ENCODE assay signal across 13 cellular contexts in the genomic region with DNA sequence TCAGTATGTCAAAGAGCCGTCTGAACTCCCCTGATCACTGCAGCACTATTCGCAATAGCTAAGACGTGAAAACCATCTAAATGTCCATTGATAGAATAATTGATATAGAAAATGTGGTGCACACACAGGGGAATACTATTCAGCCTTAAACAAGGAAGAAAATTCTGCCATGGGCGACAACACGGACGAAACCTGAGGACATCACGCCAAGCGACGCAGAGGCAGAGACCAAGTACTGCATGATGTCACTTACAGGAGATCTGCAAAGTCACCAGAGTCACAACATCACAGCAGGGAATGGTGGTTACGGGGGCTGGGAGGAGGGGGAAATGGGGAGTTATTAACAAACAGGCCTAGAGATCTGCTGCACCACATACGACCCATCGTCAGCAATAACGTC. TPM values are rescaled to one million over a fixed set of nuclear protein-coding genes. Genes with fewer than 3 reads are reported as not detected.
"Had no signal": no experiment of that assay in that cellular context is flagged by ENCODE, and none has a peak within 500 bp of the region (broad histone marks: within the 10 kb centered on the region; RNA-seq: fewer than 3 reads in every experiment).

No MANE protein-coding gene starts in this region.

RNA-seq across cellular contexts. Expression of a gene that starts 1.1 kb away (rescaled TPM):
- total RNA-seq: dermis microvascular lymphatic vessel endothelial cell, endothelial cell of umbilical vein, renal cortical epithelial cell, smooth muscle cell had no signal
- polyA plus RNA-seq: endothelial cell of umbilical vein, smooth muscle cell had no signal

RNA-seq across cellular contexts. Expression of a gene that starts 26.8 kb away (rescaled TPM):
- total RNA-seq: activated CD4-positive, alpha-beta memory T cell treated with anti-CD3 and anti-CD28 coated beads for 36 hours; activated T-helper 1 cell treated with anti-CD3 and anti-CD28 coated beads, Interleukin-12 subunit alpha, Interleukin-12 subunit beta, Interleukin-2, Interleukin-4 antibody, amounts not matched to agents 30 ng/mL and 10 ng/mL and 1 ng/mL, durations not matched to agents 14 hours and 24 hours and 36 hours; dermis microvascular lymphatic vessel endothelial cell; endothelial cell of umbilical vein; esophagus mucosa; kidney epithelial cell; left lobe of liver; osteoblast; renal cortical epithelial cell; smooth muscle cell; thoracic aorta; urinary bladder had no signal
- polyA plus RNA-seq: endothelial cell of umbilical vein, smooth muscle cell, urinary bladder had no signal

RNA-seq across cellular contexts. Expression of a gene that starts 49.5 kb away (rescaled TPM):
- total RNA-seq: activated CD4-positive, alpha-beta memory T cell treated with anti-CD3 and anti-CD28 coated beads for 36 hours; dermis microvascular lymphatic vessel endothelial cell; endothelial cell of umbilical vein; kidney epithelial cell; osteoblast; renal cortical epithelial cell; T-helper 17 cell; thoracic aorta had no signal
- polyA plus RNA-seq: endothelial cell of umbilical vein had no signal

RNA-seq across cellular contexts. Expression of a gene that starts 52.8 kb away (rescaled TPM):
- total RNA-seq: activated CD4-positive, alpha-beta memory T cell treated with anti-CD3 and anti-CD28 coated beads for 36 hours; activated T-helper 1 cell treated with anti-CD3 and anti-CD28 coated beads, Interleukin-12 subunit alpha, Interleukin-12 subunit beta, Interleukin-2, Interleukin-4 antibody, amounts not matched to agents 30 ng/mL and 10 ng/mL and 1 ng/mL, durations not matched to agents 14 hours and 24 hours and 36 hours; dermis microvascular lymphatic vessel endothelial cell; endothelial cell of umbilical vein; renal cortical epithelial cell; smooth muscle cell had no signal
- polyA plus RNA-seq: endothelial cell of umbilical vein, smooth muscle cell had no signal
